Comparison of ENCODE assay signal across 17 cellular contexts in the genomic region with DNA sequence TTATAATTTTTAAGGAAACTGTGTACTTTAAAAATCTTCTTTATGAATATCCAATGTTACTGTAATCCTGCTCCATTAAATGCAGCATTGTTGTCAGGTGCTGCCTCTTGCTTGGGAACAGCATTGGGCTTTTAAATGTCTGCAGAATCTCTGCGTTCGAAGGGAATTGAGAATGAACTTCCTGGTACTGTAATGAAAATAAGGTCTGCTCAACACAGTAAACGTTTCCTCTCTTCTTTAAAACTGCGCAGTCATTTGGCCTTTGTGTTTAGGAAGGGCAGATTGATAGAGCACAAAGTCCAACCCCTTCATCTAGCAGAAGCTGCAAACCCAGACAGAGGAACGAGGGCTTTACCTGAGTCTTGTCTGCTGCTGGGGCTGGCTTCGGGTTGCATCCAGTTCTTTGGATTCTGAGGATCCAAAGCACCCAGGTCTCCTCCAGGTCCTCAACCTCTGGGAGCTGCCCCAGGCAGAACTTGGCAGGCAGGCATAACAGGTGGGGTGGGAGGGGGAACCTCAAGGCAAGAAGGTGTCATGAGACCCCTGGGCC.
DNase-seq lines count a peak whose midpoint lies in the region; ATAC-seq lines count a peak whose summit lies in the region.
"Had no signal": no experiment of that assay in that cellular context is flagged by ENCODE, and none has a peak within 500 bp of the region (broad histone marks: within the 10 kb centered on the region; RNA-seq: fewer than 3 reads in every experiment).

No MANE protein-coding gene starts in this region.

- no peak for ATAC-seq in HG02571 (IDR thresholded peaks at IDR 0.05; ENCODE audit: unreplicated experiment)

- peaks cover 15 to 24% of the 10 kb centered on the region in 2 donors for H3K4me1 ChIP-seq in mucosa of rectum (ENCODE audit: control insufficient read depth in 2 of 2, insufficient read depth in 2 of 2, low read length in 2 of 2)

- H3K9ac ChIP-seq in mucosa of rectum (ENCODE audit: low read depth in 1 of 2, low read length in 2 of 2), result peak overlapping the region; percentile 8 to 35
- H3K9ac ChIP-seq: KMS-11 had no signal

- peak overlapping the region; percentile 70 to 77 for H3K27ac ChIP-seq in mucosa of rectum (ENCODE audit: low read depth in 2 of 2, low read length in 2 of 2)
- H3K27ac ChIP-seq: KMS-11, ovary, upper lobe of left lung, VCaP had no signal

- peaks cover 4 to 5% of the 10 kb centered on the region in 2 donors for H3K36me3 ChIP-seq in mucosa of rectum (ENCODE audit: control insufficient read depth in 2 of 2, insufficient read depth in 2 of 2, low read length in 2 of 2)
- H3K36me3 ChIP-seq: ovary had no signal

- DNase-seq in CD1c-positive myeloid dendritic cell (ENCODE audit: extremely low spot score) (peak; percentile 10), DMS153 treated with DMSO at 0.1 percent for 48 hours (lab: John Stamatoyannopoulos, UW; ENCODE audit: unreplicated experiment) (peak; percentile 56), dermis blood vessel endothelial cell (peak; percentile 16), iPS-NIHi11 (ENCODE audit: low spot score) (no peak), islet precursor cell (no peak), hepatic stellate cell (ENCODE audit: low spot score) (no peak)
- DNase-seq: activated gamma-delta T cell treated with Interleukin-2 at 50 U/mL for 16 hours; EL; erythroblast; NCI-H1092 treated with DMSO at 0.1 percent for 48 hours; ovary; stimulated activated CD4-positive, alpha-beta T cell treated with anti-CD3 and anti-CD28 coated beads, Interleukin-4, amount 100 ng/mL, for 4 hours; upper lobe of left lung had no signal

- H3K27me3 ChIP-seq in mucosa of rectum (ENCODE audit: control insufficient read depth in 2 of 2, insufficient read depth in 2 of 2, low read length in 2 of 2), result no peaks in the 10 kb centered on the region
- H3K27me3 ChIP-seq: ovary, upper lobe of left lung had no signal

- peak overlapping the region; percentile 46 to 54 for H3K4me3 ChIP-seq in mucosa of rectum (ENCODE audit: low read length in 2 of 2)
- H3K4me3 ChIP-seq: ovary, upper lobe of left lung had no signal

- no peaks in the 10 kb centered on the region for H3K9me3 ChIP-seq in mucosa of rectum (ENCODE audit: control insufficient read depth in 2 of 2, low read length in 2 of 2)
- H3K9me3 ChIP-seq: ovary, upper lobe of left lung had no signal

Comparison
In these comparisons a context has a peak if more than half of its experiments do, and no peak if none do; other contexts are left out.
1. DNase-seq: peak in CD1c-positive myeloid dendritic cell (single experiment), DMS153 treated with DMSO at 0.1 percent for 48 hours (single experiment) and dermis blood vessel endothelial cell (single experiment); none in iPS-NIHi11 (single experiment), islet precursor cell (single experiment) and hepatic stellate cell (single experiment).